ENCODE assay signal across 8 cellular contexts in the genomic region with DNA sequence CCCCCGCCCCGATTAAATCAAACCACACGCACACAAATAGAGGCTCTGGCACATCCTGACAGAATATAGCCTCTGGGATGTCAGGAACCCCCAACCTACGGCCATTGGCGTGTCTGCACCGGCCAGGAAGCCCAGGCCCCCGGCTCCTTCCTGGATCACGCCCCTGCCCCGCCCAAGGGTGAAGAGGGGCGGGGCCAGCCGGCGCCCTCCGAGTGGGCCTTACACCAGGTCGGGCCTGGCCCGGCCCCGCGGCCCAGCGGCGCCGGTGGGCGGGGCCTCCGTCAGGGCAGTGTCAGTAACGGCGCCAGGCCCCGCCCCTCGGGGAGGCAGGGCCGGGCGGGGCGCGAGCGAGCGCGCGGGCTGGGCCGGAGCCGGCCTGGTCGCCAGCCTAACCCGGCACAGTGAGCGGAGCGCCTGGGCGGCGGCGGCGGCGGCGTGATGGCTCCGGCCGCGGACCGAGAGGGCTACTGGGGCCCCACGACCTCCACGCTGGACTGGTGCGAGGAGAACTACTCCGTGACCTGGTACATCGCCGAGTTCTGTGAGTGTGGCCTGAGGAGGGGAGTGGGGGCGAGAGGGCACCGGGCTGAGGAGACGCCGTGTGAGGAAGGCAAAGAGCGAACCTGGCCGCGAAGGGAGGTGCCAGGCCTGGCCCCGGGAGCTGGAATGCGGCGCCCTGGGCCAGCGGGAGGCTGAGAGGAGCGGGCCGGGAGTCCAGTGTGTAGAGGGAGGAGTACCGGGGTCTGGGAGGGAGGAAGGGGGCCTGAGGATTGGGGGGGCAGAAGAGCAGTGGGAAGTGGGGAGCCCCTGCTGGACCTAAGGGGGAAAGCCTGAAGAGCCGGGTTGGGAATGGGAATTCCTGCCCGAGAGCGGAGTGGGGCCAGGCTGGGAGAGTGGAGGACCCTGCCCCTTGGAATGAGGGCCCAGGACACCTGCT. TPM values are rescaled to one million over a fixed set of nuclear protein-coding genes. Genes with fewer than 3 reads are reported as not detected.
DNase-seq lines count a peak whose midpoint lies in the region; ATAC-seq and TF ChIP-seq lines count a peak whose summit lies in the region.

A gene (plus strand): TSS at position 380 of the 937 bp plus-strand sequence. CDS start 59 bp downstream, at position 439.

- ATAC-seq in GM18867 (IDR thresholded peaks at IDR 0.05; ENCODE audit: unreplicated experiment) (peak; percentile 97), HG03097 (IDR thresholded peaks at IDR 0.05; ENCODE audit: low FRiP score, unreplicated experiment) (peak; percentile 93)

- H3K9me3 ChIP-seq in WERI-Rb-1 (ENCODE audit: severe bottlenecking) (no peaks in the 10 kb centered on the region), mammary epithelial cell (replicated peaks; ENCODE audit: insufficient read depth, low read length) (no peaks in the 10 kb centered on the region)

- peak within 1 kb of the TSS; percentile 90 for H2AFZ ChIP-seq in mammary epithelial cell (ENCODE audit: low read depth, low read length)

- H3K4me3 ChIP-seq in WERI-Rb-1 (ENCODE audit: low read depth, low read length) (peak within 1 kb of the TSS; percentile 95), mammary epithelial cell (replicated peaks in 1 of 3; ENCODE audit: insufficient read depth in 1 of 3, low read depth in 2 of 3, low read length in 3 of 3) (peak within 1 kb of the TSS; percentile 54 to 84 (median 74))

- no peaks in the 10 kb centered on the region for H3K36me3 ChIP-seq in WERI-Rb-1
- no peaks in the 10 kb centered on the region for H3K36me3 ChIP-seq in mammary epithelial cell (ENCODE audit: insufficient read depth, low read length)

- DNase-seq in AG08395 (ENCODE audit: low spot score): peak; percentile 98
- peak; percentile 44 for DNase-seq in NCI-H2171 (lab: John Stamatoyannopoulos, UW)
- peak; percentile 93 for DNase-seq in WERI-Rb-1
- peak; percentile 87 for DNase-seq in mammary epithelial cell
- peak; percentile 84 for DNase-seq in inferior parietal cortex (ENCODE audit: extremely low spot score)
- DNase-seq in stimulated activated CD4-positive, alpha-beta T cell treated with anti-CD3 and anti-CD28 coated beads, Interleukin-12 subunit alpha, Interleukin-12 subunit beta, amount 100 ng/mL, for 24 hours (ENCODE audit: low read depth in 2 of 2): peak; percentile 72 to 85

- peak within 1 kb of the TSS; percentile 81 for H3K4me2 ChIP-seq in mammary epithelial cell (ENCODE audit: insufficient read depth, low read depth, low read length)

- in situ Hi-C loops in mammary epithelial cell (cut with MboI; ENCODE audit: low sequenced_read_pairs in 2 of 2): no loop called here

- WGBS in mammary epithelial cell (ENCODE audit: low coverage, missing lambda C conversion rate): 2% methylated on average over 23 of the region's 73 CpGs

- peaks cover 10% of the 10 kb centered on the region for H3K4me1 ChIP-seq in mammary epithelial cell (ENCODE audit: insufficient read depth, low read length)

- no peaks in the 10 kb centered on the region for H4K20me1 ChIP-seq in mammary epithelial cell (ENCODE audit: insufficient read depth, low read length)

- peak within 1 kb of the TSS; percentile 74 for H3K9ac ChIP-seq in mammary epithelial cell (ENCODE audit: insufficient read depth, low read length)

- H3K79me2 ChIP-seq in mammary epithelial cell (ENCODE audit: insufficient read depth, low read length): peaks cover 44% of the 10 kb centered on the region

- CTCF ChIA-PET in mammary epithelial cell (lab: Charles Lee; ENCODE audit: low non-redundant PET): interaction anchor here (0.6 kb wide), 1 partner anchor 187 kb away, joined by 14 read pairs; no protein-coding TSS in a partner anchor

- intact Hi-C loops in mammary epithelial cell (cut with micrococcal nuclease): loop anchor here (1.0 to 2.0 kb wide), 3 partner anchors 36 to 58 kb away; no protein-coding TSS in a partner anchor

- dilution Hi-C loops in mammary epithelial cell (cut with HindIII; ENCODE audit: low sequenced_read_pairs): no loop called here

- BruUV-seq in mammary epithelial cell (replicated peaks; lab: Mats Ljungman, UMichigan): no TSS peak

- H3K27ac ChIP-seq in WERI-Rb-1: peak within 1 kb of the TSS; percentile 76
- peak within 1 kb of the TSS; percentile 51 for H3K27ac ChIP-seq in mammary epithelial cell (ENCODE audit: insufficient read depth, low read depth, low read length)

- H3K27me3 ChIP-seq in WERI-Rb-1 (ENCODE audit: insufficient read depth, low read depth, severe bottlenecking) (no peaks in the 10 kb centered on the region), mammary epithelial cell (ENCODE audit: insufficient read depth, low read length) (no peaks in the 10 kb centered on the region)

- no peak for TF ChIP-seq CTCF in WERI-Rb-1 (IDR thresholded peaks at IDR 0.05; ENCODE audit: low read depth, low read length)
- peak in 1 of 2 donors; percentile 39 for TF ChIP-seq CTCF in mammary epithelial cell (conservative IDR thresholded peaks at IDR 0.05 in 1 of 2, IDR thresholded peaks at IDR 0.05 in 1 of 2; ENCODE audit: extremely low read depth in 1 of 2, insufficient read depth in 1 of 2, low read depth in 1 of 2, low read length in 2 of 2)

RNA-seq across cellular contexts. Expression of the gene that starts here (rescaled TPM):
- 10 to 100 TPM; 21.8 to 46.0 TPM for total RNA-seq in mammary epithelial cell
- polyA plus RNA-seq in mammary epithelial cell: 30.3 TPM
- polyA minus RNA-seq in mammary epithelial cell: 27.9 TPM

Comparison
In these comparisons a context has a peak if more than half of its experiments do, and no peak if none do; other contexts are left out.
1. Peak in every context shown above with its lines: DNase-seq, ATAC-seq, H3K4me3 ChIP-seq and H3K27ac ChIP-seq.
2. DNase-seq: peak in every context shown above with its lines; median percentile 98 in AG08395; 93 in WERI-Rb-1; 87 in mammary epithelial cell; 84 in inferior parietal cortex; 78 in stimulated activated CD4-positive, alpha-beta T cell treated with anti-CD3 and anti-CD28 coated beads, Interleukin-12 subunit alpha, Interleukin-12 subunit beta, amount 100 ng/mL, for 24 hours; 44 in NCI-H2171.